In genomic region chr13:40026174-40026585, GRCh38 we compare ENCODE assay signal across 8 cellular contexts.
DNase-seq lines count a peak whose midpoint lies in the region; ATAC-seq and TF ChIP-seq lines count a peak whose summit lies in the region.

No MANE protein-coding gene starts in this region.

- H3K27me3 ChIP-seq in naive thymus-derived CD4-positive, alpha-beta T cell (ENCODE audit: control insufficient read depth in 2 of 2, insufficient read depth in 2 of 2, low read length in 2 of 2) = no peaks in the 10 kb centered on the region
- no peaks in the 10 kb centered on the region for H3K27me3 ChIP-seq in MG63

- H3K4me3 ChIP-seq in naive thymus-derived CD4-positive, alpha-beta T cell (ENCODE audit: low read length) = peak overlapping the region; percentile 43
- H3K4me3 ChIP-seq in MG63 = no peak overlapping the region

- peaks cover 0 to 4% (median 0%) of the 10 kb centered on the region in 11 donors for H3K9me3 Mint-ChIP-seq in naive thymus-derived CD4-positive, alpha-beta T cell
- peaks cover 16% of the 10 kb centered on the region for H3K9me3 Mint-ChIP-seq in HFFc6
- H3K9me3 Mint-ChIP-seq in Calu3 (ENCODE audit: low read depth, unreplicated experiment) = no peaks in the 10 kb centered on the region

- TF ChIP-seq CTCF in HFFc6 (IDR thresholded peaks at IDR 0.05) = no peak
- no peak for TF ChIP-seq CTCF in Calu3 (IDR thresholded peaks at IDR 0.05; ENCODE audit: unreplicated experiment)

- ATAC-seq in GM18508 (IDR thresholded peaks at IDR 0.05; ENCODE audit: insufficient read depth, unreplicated experiment) = peak; percentile 97
- peak; percentile 92 for ATAC-seq in HG02870 (IDR thresholded peaks at IDR 0.05; ENCODE audit: unreplicated experiment)
- ATAC-seq in naive thymus-derived CD4-positive, alpha-beta T cell = peak; percentile 77

- H3K4me3 Mint-ChIP-seq in naive thymus-derived CD4-positive, alpha-beta T cell = peak overlapping the region; percentile 39 to 79 (median 68)
- H3K4me3 Mint-ChIP-seq in HFFc6 (no peak overlapping the region), Calu3 (ENCODE audit: low read depth, unreplicated experiment) (no peak overlapping the region)

- H3K27ac Mint-ChIP-seq in naive thymus-derived CD4-positive, alpha-beta T cell = peak overlapping the region; percentile 24 to 78 (median 44)
- H3K27ac Mint-ChIP-seq in HFFc6 (no peak overlapping the region), Calu3 (ENCODE audit: unreplicated experiment) (no peak overlapping the region)

- POLR2A ChIA-PET in naive thymus-derived CD4-positive, alpha-beta T cell (lab: Charles Lee) = interaction anchor here (0.6 kb wide), 1 partner anchor 574 kb away, joined by 3 read pairs; no protein-coding TSS in a partner anchor

- BruUV-seq in Calu3 (replicated peaks; lab: Mats Ljungman, UMichigan) = no TSS peak

- no peaks in the 10 kb centered on the region for H3K36me3 ChIP-seq in naive thymus-derived CD4-positive, alpha-beta T cell (ENCODE audit: control insufficient read depth in 2 of 3, insufficient read depth in 3 of 3, low read length in 3 of 3)
- H3K36me3 ChIP-seq in MG63 = no peaks in the 10 kb centered on the region

- peaks cover 6 to 34% (median 22%) of the 10 kb centered on the region in 7 donors for H3K4me1 Mint-ChIP-seq in naive thymus-derived CD4-positive, alpha-beta T cell
- H3K4me1 Mint-ChIP-seq in HFFc6 (ENCODE audit: low read depth) (peaks cover 7% of the 10 kb centered on the region; the same call in 1 of the 2 replicates), Calu3 (ENCODE audit: low read depth, unreplicated experiment) (no peaks in the 10 kb centered on the region)

- peaks cover 0 to 8% (median 0%) of the 10 kb centered on the region in 5 donors for H3K36me3 Mint-ChIP-seq in naive thymus-derived CD4-positive, alpha-beta T cell
- peaks cover 5% of the 10 kb centered on the region; the same call in 1 of the 2 replicates for H3K36me3 Mint-ChIP-seq in HFFc6 (ENCODE audit: low read depth)
- no peaks in the 10 kb centered on the region for H3K36me3 Mint-ChIP-seq in Calu3 (ENCODE audit: insufficient read depth, unreplicated experiment)

- no peaks in the 10 kb centered on the region for H3K9me3 ChIP-seq in naive thymus-derived CD4-positive, alpha-beta T cell (ENCODE audit: control insufficient read depth in 2 of 3, low read length in 3 of 3)
- H3K9me3 ChIP-seq in MG63 = no peaks in the 10 kb centered on the region

- intact Hi-C loops in naive thymus-derived CD4-positive, alpha-beta T cell (cut with micrococcal nuclease) = loop anchor here (1.0 to 5.0 kb wide), 11 partner anchors 28 to 637 kb away; no protein-coding TSS in a partner anchor
- intact Hi-C loops in Calu3 (cut with micrococcal nuclease; ENCODE audit: unreplicated experiment) = no loop called here

- peaks cover 0 to 10% of the 10 kb centered on the region in 2 donors for H3K4me1 ChIP-seq in naive thymus-derived CD4-positive, alpha-beta T cell (ENCODE audit: control insufficient read depth in 2 of 2, insufficient read depth in 2 of 2, low read length in 2 of 2)

- peak; percentile 57 for DNase-seq in activated CD4-positive, CD25-positive, alpha-beta regulatory T cell treated with anti-CD3 and anti-CD28 coated beads, Interleukin-2, amount 50 U/mL, for 72 hours
- DNase-seq in naive thymus-derived CD4-positive, alpha-beta T cell = peak in 8 of 9 donors; percentile 8 to 63 (median 32)
- DNase-seq in AML-193 (lab: John Stamatoyannopoulos, UW) (no peak), HFFc6 (no peak), Calu3 (no peak), MG63 (no peak)

- no peak overlapping the region for H3K27ac ChIP-seq in naive thymus-derived CD4-positive, alpha-beta T cell (ENCODE audit: low read depth, low read length)

- CTCF ChIA-PET in naive thymus-derived CD4-positive, alpha-beta T cell (lab: Charles Lee) = no interaction called here
- CTCF ChIA-PET in Calu3 (lab: Charles Lee) = no interaction called here

- H3K27me3 Mint-ChIP-seq in naive thymus-derived CD4-positive, alpha-beta T cell = peaks cover 0 to 35% (median 0%) of the 10 kb centered on the region in 5 donors
- H3K27me3 Mint-ChIP-seq in HFFc6 (ENCODE audit: insufficient read depth) = no peaks in the 10 kb centered on the region
- H3K27me3 Mint-ChIP-seq in Calu3 (ENCODE audit: unreplicated experiment) = no peaks in the 10 kb centered on the region

Comparison
In these comparisons a context has a peak if more than half of its experiments do, and no peak if none do; other contexts are left out.
1. DNase-seq: peak in activated CD4-positive, CD25-positive, alpha-beta regulatory T cell treated with anti-CD3 and anti-CD28 coated beads, Interleukin-2, amount 50 U/mL, for 72 hours (single experiment) and naive thymus-derived CD4-positive, alpha-beta T cell (8 of 9); none in AML-193 (0 of 2), HFFc6 (single experiment), Calu3 (single experiment) and MG63 (single experiment).
2. H3K27ac Mint-ChIP-seq: peak in naive thymus-derived CD4-positive, alpha-beta T cell (9 of 9); none in HFFc6 (single experiment) and Calu3 (single experiment).
3. H3K4me3 Mint-ChIP-seq: peak in naive thymus-derived CD4-positive, alpha-beta T cell (10 of 10); none in HFFc6 (single experiment) and Calu3 (single experiment).
4. Peak in every context shown above with its lines, with median percentiles within 50 percentile points of each other: ATAC-seq.